ENCODE assay signal across 18 cellular contexts in genomic region chr9:99224445-99224844, GRCh38. TPM values are rescaled to one million over a fixed set of nuclear protein-coding genes. Genes with fewer than 3 reads are reported as not detected.
DNase-seq lines count a peak whose midpoint lies in the region; ATAC-seq and TF ChIP-seq lines count a peak whose summit lies in the region.
"Had no signal": no experiment of that assay in that cellular context is flagged by ENCODE, and none has a peak within 500 bp of the region (broad histone marks: within the 10 kb centered on the region; RNA-seq: fewer than 3 reads in every experiment).

No MANE protein-coding gene starts in this region.

- H3K9me3 Mint-ChIP-seq in CD8-positive, alpha-beta T cell = no peaks in the 10 kb centered on the region
- H3K9me3 Mint-ChIP-seq in neural progenitor cell = no peaks in the 10 kb centered on the region

- H3K4me3 Mint-ChIP-seq in CD8-positive, alpha-beta T cell = peak overlapping the region; percentile 99
- H3K4me3 Mint-ChIP-seq in neural progenitor cell = peak overlapping the region; percentile 26

- no peak for ATAC-seq in CD8-positive, alpha-beta T cell
- no peak for ATAC-seq in HG02610 (IDR thresholded peaks at IDR 0.05; ENCODE audit: unreplicated experiment)
- no peak for ATAC-seq in Right ventricle myocardium inferior
- no peak for ATAC-seq in HG03565 (IDR thresholded peaks at IDR 0.05; ENCODE audit: unreplicated experiment)

- H3K27ac Mint-ChIP-seq in CD8-positive, alpha-beta T cell = peak overlapping the region; percentile 77
- H3K27ac Mint-ChIP-seq in neural progenitor cell = no peak overlapping the region

- H3K9ac ChIP-seq in adipocyte (ENCODE audit: low read length) (peak overlapping the region; percentile 99), neural progenitor cell (no peak overlapping the region)

- peaks cover 9% of the 10 kb centered on the region for H3K36me3 ChIP-seq in CD8-positive, alpha-beta T cell (ENCODE audit: insufficient read depth, low read length)
- H3K36me3 ChIP-seq in adipocyte (ENCODE audit: control insufficient read depth, insufficient read depth, low read length, severe bottlenecking) (peaks cover 52% of the 10 kb centered on the region), neural progenitor cell (no peaks in the 10 kb centered on the region)

- H3K79me2 ChIP-seq in neural progenitor cell (ENCODE audit: low read depth) = peaks cover 60% of the 10 kb centered on the region

- peaks cover 73% of the 10 kb centered on the region for H3K36me3 Mint-ChIP-seq in CD8-positive, alpha-beta T cell
- H3K36me3 Mint-ChIP-seq in neural progenitor cell = peaks cover 14% of the 10 kb centered on the region

- intact Hi-C loops in CD8-positive, alpha-beta T cell (cut with DNase I, micrococcal nuclease) = loop anchor here (5.0 to 10.0 kb wide), 10 partner anchors 42 to 1812 kb away; partner anchors contain the start of genes GALNT12 (in 1 of the 2), STX17 (in 1 of the 2), TBC1D2 (in 1 of the 2) and TDRD7 (in 1 of the 2)
- intact Hi-C loops in Right ventricle myocardium inferior (cut with DNase I) = loop anchor here (10.0 kb wide), 1 partner anchor 680 kb away; the partner anchor contains the start of gene STX17

- POLR2A ChIA-PET in CD8-positive, alpha-beta T cell (lab: Charles Lee) = no interaction called here

- H2AFZ ChIP-seq in neural progenitor cell (replicated peaks) = no peak overlapping the region

- H3K4me3 ChIP-seq in CD8-positive, alpha-beta T cell (ENCODE audit: low read depth, low read length) = no peak overlapping the region
- H3K4me3 ChIP-seq in GM12865 (ENCODE audit: low read depth, low read length) (peak overlapping the region; percentile 15; the same call in 1 of the 2 replicates), adipocyte (ENCODE audit: low read length) (peak overlapping the region; percentile 99), neural progenitor cell (no peak overlapping the region)
- H3K4me3 ChIP-seq: sigmoid colon had no signal

- H3K27me3 Mint-ChIP-seq in CD8-positive, alpha-beta T cell (ENCODE audit: low read depth) = no peaks in the 10 kb centered on the region
- H3K27me3 Mint-ChIP-seq in neural progenitor cell (ENCODE audit: insufficient read depth, low read depth) = no peaks in the 10 kb centered on the region

- peaks cover 30% of the 10 kb centered on the region for H4K20me1 ChIP-seq in neural progenitor cell (ENCODE audit: low read depth)

- H3K27ac ChIP-seq in CD8-positive, alpha-beta T cell (ENCODE audit: low read depth, low read length) = no peak overlapping the region
- no peak overlapping the region for H3K27ac ChIP-seq in neural progenitor cell

- H3K4me2 ChIP-seq in neural progenitor cell = no peak overlapping the region

- H3K4me1 ChIP-seq in CD8-positive, alpha-beta T cell (ENCODE audit: insufficient read depth, low read length) = peaks cover 27% of the 10 kb centered on the region
- H3K4me1 ChIP-seq in adipocyte (ENCODE audit: control insufficient read depth, insufficient read depth, low read length) = peaks cover 45% of the 10 kb centered on the region
- H3K4me1 ChIP-seq in neural progenitor cell = peaks cover 17% of the 10 kb centered on the region
- H3K4me1 ChIP-seq: Caco-2 had no signal

- H3K4me1 Mint-ChIP-seq in CD8-positive, alpha-beta T cell (ENCODE audit: low read depth) = peaks cover 61% of the 10 kb centered on the region
- peaks cover 27% of the 10 kb centered on the region for H3K4me1 Mint-ChIP-seq in neural progenitor cell

- TF ChIP-seq CTCF in CD8-positive, alpha-beta T cell (IDR thresholded peaks at IDR 0.05) = no peak
- TF ChIP-seq CTCF in GM12865 (IDR thresholded peaks at IDR 0.05; ENCODE audit: insufficient read depth, low read depth, low read length, missing control alignments) (no peak), neural progenitor cell (IDR thresholded peaks at IDR 0.05) (no peak)

- H3K27me3 ChIP-seq in CD8-positive, alpha-beta T cell (ENCODE audit: insufficient read depth, low read length) = no peaks in the 10 kb centered on the region
- H3K27me3 ChIP-seq in adipocyte (replicated peaks; ENCODE audit: control insufficient read depth, insufficient read depth, low read length) (no peaks in the 10 kb centered on the region), neural progenitor cell (no peaks in the 10 kb centered on the region)
- H3K27me3 ChIP-seq: sigmoid colon had no signal

- CTCF ChIA-PET in CD8-positive, alpha-beta T cell (lab: Charles Lee) = interaction anchor here (0.8 kb wide), 1 partner anchor 15 kb away, joined by 3 read pairs; no protein-coding TSS in a partner anchor

- no peak for DNase-seq in CD8-positive, alpha-beta T cell
- DNase-seq in GM12865 (ENCODE audit: low read depth) = no peak
- no peak for DNase-seq in adipocyte (ENCODE audit: low read depth)
- DNase-seq in neural progenitor cell (ENCODE audit: low spot score) = no peak
- DNase-seq in Right ventricle myocardium inferior (ENCODE audit: missing footprints) = no peak
- DNase-seq in NCI-H146 treated with DMSO at 0.1 percent for 48 hours (lab: John Stamatoyannopoulos, UW; ENCODE audit: unreplicated experiment) = no peak
- DNase-seq: activated CD4-positive, alpha-beta T cell treated with anti-CD3 and anti-CD28 coated beads, Interleukin-2, amount 50 U/mL, for 4 hours; activated naive CD4-positive, alpha-beta T cell; Caco-2; H7; KG1; kidney; NCI-H146; NCI-H526; sigmoid colon; T-helper 9 cell had no signal

- no peaks in the 10 kb centered on the region for H3F3A ChIP-seq in neural progenitor cell (ENCODE audit: low read depth)

- H3K9me3 ChIP-seq in CD8-positive, alpha-beta T cell (ENCODE audit: low read length) = no peaks in the 10 kb centered on the region
- H3K9me3 ChIP-seq in adipocyte (ENCODE audit: control insufficient read depth, low read length) = no peaks in the 10 kb centered on the region
- H3K9me3 ChIP-seq in neural progenitor cell (ENCODE audit: low read depth) = no peaks in the 10 kb centered on the region
- H3K9me3 ChIP-seq: Caco-2, sigmoid colon had no signal

RNA-seq across cellular contexts. Expression of gene SEC61B, which starts 2.4 kb away (rescaled TPM):
- 100 to 1,000 TPM; 107 to 108 TPM for total RNA-seq in CD8-positive, alpha-beta T cell
- total RNA-seq in neural progenitor cell (ENCODE audit: low replicate concordance) (83.7 and 99.2 TPM in 2 replicates), Right ventricle myocardium inferior (49.6 TPM)

RNA-seq across cellular contexts. Expression of gene ALG2, which starts 2.7 kb away (rescaled TPM):
- 10 to 100 TPM; 21.0 to 24.7 TPM for total RNA-seq in CD8-positive, alpha-beta T cell
- total RNA-seq in neural progenitor cell (ENCODE audit: low replicate concordance) (25.0 and 26.0 TPM in 2 replicates), Right ventricle myocardium inferior (13.7 TPM)

Comparison
In these comparisons a context has a peak if more than half of its experiments do, and no peak if none do; other contexts are left out.
1. H3K4me3 ChIP-seq: peak in GM12865 (single experiment) and adipocyte (single experiment); none in CD8-positive, alpha-beta T cell (single experiment) and neural progenitor cell (single experiment).